10 cellular contexts compared by ENCODE assay signal in genomic region chr7:28732037-28732869, GRCh38.
DNase-seq lines count a peak whose midpoint lies in the region.
"Had no signal": no experiment of that assay in that cellular context is flagged by ENCODE, and none has a peak within 500 bp of the region (broad histone marks: within the 10 kb centered on the region; RNA-seq: fewer than 3 reads in every experiment).

No MANE protein-coding gene starts in this region.

- no peak overlapping the region for H3K4me3 Mint-ChIP-seq in activated T-helper 2 cell treated with anti-CD3 and anti-CD28 coated beads, Interferon-gamma antibody, Interleukin-2, Interleukin-4, amounts not matched to agents 10 μg/mL and 5 μg/mL and 100 μg/mL, durations not matched to agents 14 hours and 24 hours and 36 hours (ENCODE audit: low read depth)
- H3K4me3 Mint-ChIP-seq in activated CD4-positive, alpha-beta T cell treated with anti-CD3 and anti-CD28 coated beads, Interleukin-2, amount 10 ng/mL, durations not matched to agents 24 days and 14 days: no peak overlapping the region

- H3K36me3 Mint-ChIP-seq in activated T-helper 2 cell treated with anti-CD3 and anti-CD28 coated beads, Interferon-gamma antibody, Interleukin-2, Interleukin-4, amounts not matched to agents 10 μg/mL and 5 μg/mL and 100 μg/mL, durations not matched to agents 14 hours and 24 hours and 36 hours (ENCODE audit: low read depth): no peaks in the 10 kb centered on the region
- H3K36me3 Mint-ChIP-seq in activated CD4-positive, alpha-beta T cell treated with anti-CD3 and anti-CD28 coated beads, Interleukin-2, amount 10 ng/mL, durations not matched to agents 24 days and 14 days (ENCODE audit: low read depth): no peaks in the 10 kb centered on the region

- intact Hi-C loops in activated T-helper 2 cell treated with anti-CD3 and anti-CD28 coated beads, Interferon-gamma antibody, Interleukin-2, Interleukin-4, amounts not matched to agents 10 μg/mL and 5 μg/mL and 100 μg/mL, durations not matched to agents 14 hours and 24 hours and 36 hours (cut with micrococcal nuclease): no loop called here
- intact Hi-C loops in activated CD4-positive, alpha-beta T cell treated with anti-CD3 and anti-CD28 coated beads, Interleukin-2, amount 10 ng/mL, durations not matched to agents 24 days and 14 days (cut with micrococcal nuclease): no loop called here

- H3K9me3 Mint-ChIP-seq in activated T-helper 2 cell treated with anti-CD3 and anti-CD28 coated beads, Interferon-gamma antibody, Interleukin-2, Interleukin-4, amounts not matched to agents 10 μg/mL and 5 μg/mL and 100 μg/mL, durations not matched to agents 14 hours and 24 hours and 36 hours: no peaks in the 10 kb centered on the region
- no peaks in the 10 kb centered on the region for H3K9me3 Mint-ChIP-seq in activated CD4-positive, alpha-beta T cell treated with anti-CD3 and anti-CD28 coated beads, Interleukin-2, amount 10 ng/mL, durations not matched to agents 24 days and 14 days

- H3K4me1 Mint-ChIP-seq in activated T-helper 2 cell treated with anti-CD3 and anti-CD28 coated beads, Interferon-gamma antibody, Interleukin-2, Interleukin-4, amounts not matched to agents 10 μg/mL and 5 μg/mL and 100 μg/mL, durations not matched to agents 14 hours and 24 hours and 36 hours (ENCODE audit: low read depth): no peaks in the 10 kb centered on the region
- no peaks in the 10 kb centered on the region for H3K4me1 Mint-ChIP-seq in activated CD4-positive, alpha-beta T cell treated with anti-CD3 and anti-CD28 coated beads, Interleukin-2, amount 10 ng/mL, durations not matched to agents 24 days and 14 days

- H3K27ac Mint-ChIP-seq in activated T-helper 2 cell treated with anti-CD3 and anti-CD28 coated beads, Interferon-gamma antibody, Interleukin-2, Interleukin-4, amounts not matched to agents 10 μg/mL and 5 μg/mL and 100 μg/mL, durations not matched to agents 14 hours and 24 hours and 36 hours: no peak overlapping the region
- no peak overlapping the region for H3K27ac Mint-ChIP-seq in activated CD4-positive, alpha-beta T cell treated with anti-CD3 and anti-CD28 coated beads, Interleukin-2, amount 10 ng/mL, durations not matched to agents 24 days and 14 days

- H3K27me3 Mint-ChIP-seq in activated T-helper 2 cell treated with anti-CD3 and anti-CD28 coated beads, Interferon-gamma antibody, Interleukin-2, Interleukin-4, amounts not matched to agents 10 μg/mL and 5 μg/mL and 100 μg/mL, durations not matched to agents 14 hours and 24 hours and 36 hours (ENCODE audit: low read depth): no peaks in the 10 kb centered on the region
- no peaks in the 10 kb centered on the region for H3K27me3 Mint-ChIP-seq in activated CD4-positive, alpha-beta T cell treated with anti-CD3 and anti-CD28 coated beads, Interleukin-2, amount 10 ng/mL, durations not matched to agents 24 days and 14 days

- peak; percentile 36 for DNase-seq in Daoy (ENCODE audit: low read depth)
- peak; percentile 90 for DNase-seq in NCI-H748 (lab: John Stamatoyannopoulos, UW; ENCODE audit: unreplicated experiment)
- peak; percentile 64 for DNase-seq in fibroblast of gingiva (ENCODE audit: low read depth)
- DNase-seq in pons (ENCODE audit: low spot score): peak; percentile 51
- DNase-seq in stimulated activated CD4-positive, alpha-beta T cell treated with anti-CD3 and anti-CD28 coated beads, Interleukin-4, amount 100 ng/mL, for 4 hours: no peak
- DNase-seq in activated T-helper 2 cell treated with anti-CD3 and anti-CD28 coated beads, Interferon-gamma antibody, Interleukin-2, Interleukin-4, amounts not matched to agents 10 μg/mL and 5 μg/mL and 100 μg/mL, durations not matched to agents 14 hours and 24 hours and 36 hours (ENCODE audit: low spot score): no peak
- no peak for DNase-seq in epidermal melanocyte (ENCODE audit: insufficient read length, low spot score)
- DNase-seq in activated CD4-positive, alpha-beta T cell treated with anti-CD3 and anti-CD28 coated beads, Interleukin-2, amount 10 ng/mL, durations not matched to agents 24 days and 14 days: no peak
- DNase-seq: activated naive CD4-positive, alpha-beta T cell treated with Interleukin-2 at 50 U/mL for 16 hours; stimulated activated naive CD4-positive, alpha-beta T cell treated with Interleukin-2 at 50 U/mL for 16 hours had no signal

Comparison
In these comparisons a context has a peak if more than half of its experiments do, and no peak if none do; other contexts are left out.
1. DNase-seq: peak in Daoy (single experiment), NCI-H748 (single experiment), fibroblast of gingiva (single experiment) and pons (single experiment); none in stimulated activated CD4-positive, alpha-beta T cell treated with anti-CD3 and anti-CD28 coated beads, Interleukin-4, amount 100 ng/mL, for 4 hours (0 of 2), activated T-helper 2 cell treated with anti-CD3 and anti-CD28 coated beads, Interferon-gamma antibody, Interleukin-2, Interleukin-4, amounts not matched to agents 10 μg/mL and 5 μg/mL and 100 μg/mL, durations not matched to agents 14 hours and 24 hours and 36 hours (single experiment), epidermal melanocyte (single experiment) and activated CD4-positive, alpha-beta T cell treated with anti-CD3 and anti-CD28 coated beads, Interleukin-2, amount 10 ng/mL, durations not matched to agents 24 days and 14 days (single experiment).